Comparison of ENCODE assay signal across 1 cellular context in the genomic region with DNA sequence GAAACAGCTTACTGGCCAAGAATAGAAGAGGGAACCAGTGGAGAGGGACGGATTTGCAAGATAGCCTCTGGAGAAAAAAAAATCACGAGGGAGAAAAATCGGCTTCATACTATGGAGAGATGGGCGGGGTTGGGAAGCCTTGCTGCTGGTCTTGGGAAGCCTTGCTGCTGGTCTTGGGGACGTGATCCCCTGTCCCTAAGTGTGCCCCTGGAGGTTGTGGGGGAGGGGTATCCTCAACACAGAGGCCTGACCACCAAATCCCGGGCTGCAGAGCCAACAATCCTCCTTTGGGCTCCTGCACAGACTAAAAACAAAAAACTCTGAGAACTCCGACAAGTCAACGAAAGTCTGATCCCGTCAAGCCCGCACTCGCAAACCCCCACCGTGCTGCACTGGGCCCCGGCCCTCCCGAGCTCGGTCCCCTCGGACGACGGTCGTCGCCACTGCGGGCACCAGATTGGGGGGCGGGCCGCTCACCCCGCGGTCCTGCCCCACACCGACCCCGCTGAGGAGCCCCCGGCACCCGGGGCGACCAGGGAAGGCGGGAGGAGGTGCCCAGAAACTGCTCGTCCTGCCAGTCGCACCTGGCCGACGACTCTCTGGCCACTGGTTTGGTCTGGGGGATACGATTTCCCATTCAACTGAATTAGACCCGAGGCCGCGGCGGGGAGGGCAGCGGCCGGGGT.
TF ChIP-seq lines count a peak whose summit lies in the region.

No MANE protein-coding gene starts in this region.

TF ChIP-seq in IMR-90, 13 proteins besides CTCF, POLR2A, EP300 and RAD21:
- TF ChIP-seq FOS (IDR thresholded peaks at IDR 0.05; ENCODE audit: low read depth, low read length) (no peak), RCOR1 (IDR thresholded peaks at IDR 0.05; ENCODE audit: insufficient replicate concordance, low read length) (no peak), SMC3 (IDR thresholded peaks at IDR 0.05; ENCODE audit: low read depth, low read length) (no peak)
